In the genomic region with DNA sequence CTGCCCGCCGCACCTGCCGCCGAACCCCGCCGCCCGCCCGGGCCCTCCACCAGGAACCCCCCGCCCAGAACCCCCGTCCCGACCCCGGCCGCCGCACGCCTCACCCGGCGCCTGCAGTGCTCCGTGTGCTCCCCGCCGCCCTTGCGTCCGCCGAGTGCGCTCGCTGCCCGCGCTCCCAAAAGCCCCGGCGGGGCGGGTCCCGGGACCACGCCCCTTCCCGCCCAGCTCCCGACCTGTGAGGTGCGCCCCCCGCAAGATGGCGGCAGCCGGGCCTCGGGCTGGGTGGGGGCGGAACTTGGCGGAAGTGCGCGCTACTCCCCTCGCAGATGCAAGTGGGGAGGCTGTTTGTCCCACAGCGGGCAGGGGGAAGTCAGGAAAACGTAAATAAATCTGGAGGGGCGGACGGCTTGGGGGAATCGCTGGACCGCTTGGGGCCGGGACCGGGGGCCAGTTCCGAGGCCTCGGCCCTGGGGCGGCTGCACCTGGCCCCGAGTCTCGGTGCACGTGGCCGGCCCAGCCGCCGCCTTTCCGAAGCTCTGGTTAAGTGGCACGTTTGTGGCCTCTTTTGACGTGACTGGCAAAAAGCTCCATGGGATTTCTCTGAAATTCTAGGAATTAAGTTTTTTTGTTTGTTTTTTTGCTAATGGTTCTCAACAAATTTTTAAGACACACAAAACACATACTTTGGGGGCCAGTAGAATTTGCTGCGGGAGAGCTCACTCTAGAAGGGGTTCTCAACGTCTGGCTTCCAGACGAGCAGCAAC, we compare ENCODE assay signal across 8 cellular contexts. TPM values are rescaled to one million over a fixed set of nuclear protein-coding genes. Genes with fewer than 3 reads are reported as not detected.
DNase-seq lines count a peak whose midpoint lies in the region; ATAC-seq and TF ChIP-seq lines count a peak whose summit lies in the region.

Gene EZR (minus strand): TSS at position 156 of the 764 bp plus-strand sequence. CDS start 1,275 bp downstream, outside the sequence.

- H3K27ac ChIP-seq in IMR-90 (ENCODE audit: insufficient read depth, low read length): peak within 1 kb of the TSS; percentile 67
- H3K27ac ChIP-seq in neutrophil: peak within 1 kb of the TSS; percentile 82
- no peak within 1 kb of the TSS for H3K27ac ChIP-seq in temporal lobe (ENCODE audit: low read depth, low read length)

- peak within 1 kb of the TSS; percentile 61 for H2BK5ac ChIP-seq in IMR-90 (ENCODE audit: low read depth, low read length, poor library complexity, severe bottlenecking)

- H3K27me3 ChIP-seq in IMR-90 (ENCODE audit: control insufficient read depth, insufficient read depth, low read length): no peaks in the 10 kb centered on the region
- H3K27me3 ChIP-seq in neutrophil: peaks cover 8% of the 10 kb centered on the region

- H3K9me1 ChIP-seq in IMR-90 (ENCODE audit: insufficient read depth, low read length): peaks cover 2% of the 10 kb centered on the region; the same call in 1 of the 2 replicates

- ATAC-seq in GM21447 (IDR thresholded peaks at IDR 0.05; ENCODE audit: unreplicated experiment): peak; percentile 30
- peak; percentile 74 for ATAC-seq in IMR-90 (ENCODE audit: low read depth)

- H3K9me3 ChIP-seq in IMR-90 (ENCODE audit: control insufficient read depth, insufficient read depth, low read length): no peaks in the 10 kb centered on the region
- H3K9me3 ChIP-seq in neutrophil: no peaks in the 10 kb centered on the region

- 3% methylated on average over 13 of the region's 67 CpGs; no CpG with 5 or more reads in 1 of the 2 experiments for WGBS in IMR-90 (ENCODE audit: extremely low coverage in 2 of 2, insufficient read length in 1 of 2), 2 experiments

- no peak within 1 kb of the TSS for H2BK20ac ChIP-seq in IMR-90 (ENCODE audit: low read depth, low read length)

- H4K91ac ChIP-seq in IMR-90 (ENCODE audit: insufficient read depth, low read depth, low read length): peak within 1 kb of the TSS; percentile 83

- POLR2A ChIA-PET in IMR-90 (lab: Charles Lee; ENCODE audit: unreplicated experiment): interaction anchor here (0.6 kb wide), 1 partner anchor 22 kb away, joined by 7 read pairs; no protein-coding TSS in a partner anchor

- peak; percentile 30 for DNase-seq in DMS114 treated with DMSO at 0.1 percent for 48 hours (lab: John Stamatoyannopoulos, UW; ENCODE audit: unreplicated experiment)
- peak; percentile 57 for DNase-seq in IMR-90
- peak; percentile 57 to 62 for DNase-seq in SHP77 (lab: John Stamatoyannopoulos, UW)
- peak; percentile 94 for DNase-seq in activated effector memory CD4-positive, alpha-beta T cell treated with anti-CD3 and anti-CD28 coated beads, Interleukin-2, amount 50 U/mL, for 16 hours
- peak; percentile 27 for DNase-seq in foreskin melanocyte

- H4K5ac ChIP-seq in IMR-90 (ENCODE audit: low read depth, low read length): peak within 1 kb of the TSS; percentile 97

- TF ChIP-seq POLR2A in IMR-90 (IDR thresholded peaks at IDR 0.05; ENCODE audit: low read depth, low read length): peak; percentile 85

- peaks cover 12 to 32% of the 10 kb centered on the region in 2 experiments; a peak in 3 of 4 replicates for H3K79me1 ChIP-seq in IMR-90 (ENCODE audit: low read depth in 1 of 2, low read length in 2 of 2)

- peak; percentile 7; the same call in 1 of the 2 replicates for TF ChIP-seq CTCF in IMR-90 (conservative IDR thresholded peaks at IDR 0.05; ENCODE audit: low read depth, low read length)
- no peak for TF ChIP-seq CTCF in neutrophil (IDR thresholded peaks at IDR 0.05)

- in situ Hi-C loops in IMR-90 (cut with MboI; ENCODE audit: low sequenced_read_pairs): no loop called here

- CTCF ChIA-PET in IMR-90 (lab: Yijun Ruan, JAX): interaction anchor here (0.8 kb wide), 1 partner anchor 19 kb away, joined by 3 read pairs; no protein-coding TSS in a partner anchor

- peaks cover 7% of the 10 kb centered on the region; the same call in 1 of the 2 replicates for H4K20me1 ChIP-seq in IMR-90 (ENCODE audit: insufficient read depth, low read length)

- H3K4me3 ChIP-seq in IMR-90 (ENCODE audit: insufficient read depth, low read depth, low read length) (peak within 1 kb of the TSS; percentile 70), neutrophil (ENCODE audit: low read depth in 1 of 2, low read length in 1 of 2) (peak within 1 kb of the TSS; percentile 79 to 88)

- peak within 1 kb of the TSS; percentile 99 for H2AFZ ChIP-seq in IMR-90 (replicated peaks; ENCODE audit: low read length, poor library complexity)

- no TSS peak for BruUV-seq in IMR-90 (replicated peaks; lab: Mats Ljungman, UMichigan)

- H2BK15ac ChIP-seq in IMR-90 (ENCODE audit: low read depth, low read length): peak within 1 kb of the TSS; percentile 48; the same call in 1 of the 3 replicates

- intact Hi-C loops in IMR-90 (cut with micrococcal nuclease): loop anchor here (1.0 kb wide), 1 partner anchor 153 kb away; no protein-coding TSS in a partner anchor

- TF ChIP-seq RAD21 in IMR-90 (IDR thresholded peaks at IDR 0.05; ENCODE audit: low read length): no peak; the same call in 1 of the 2 replicates

- peaks cover 6% of the 10 kb centered on the region for H3K4me1 ChIP-seq in IMR-90 (ENCODE audit: control insufficient read depth, insufficient read depth, low read length)
- H3K4me1 ChIP-seq in neutrophil (ENCODE audit: control insufficient read depth in 1 of 2, insufficient read depth in 1 of 2, low read depth in 1 of 2, low read length in 1 of 2): peaks cover 16 to 18% of the 10 kb centered on the region in 2 experiments

- peak within 1 kb of the TSS; percentile 68; the same call in 1 of the 2 replicates for H2BK120ac ChIP-seq in IMR-90 (ENCODE audit: low read depth, low read length)

- peak within 1 kb of the TSS; percentile 10; the same call in 1 of the 2 replicates for H3K9ac ChIP-seq in IMR-90 (ENCODE audit: low read depth, low read length)

- peak within 1 kb of the TSS; percentile 83 for H3K4ac ChIP-seq in IMR-90 (ENCODE audit: low read depth, low read length)

- peak within 1 kb of the TSS; percentile 98 to 99 for H4K8ac ChIP-seq in IMR-90 (ENCODE audit: low read depth in 2 of 2, low read length in 2 of 2)

- no peak within 1 kb of the TSS; the same call in 1 of the 2 replicates for H2AK5ac ChIP-seq in IMR-90 (ENCODE audit: low read depth, low read length)

- H3K23ac ChIP-seq in IMR-90 (ENCODE audit: low read depth, low read length): no peak within 1 kb of the TSS; the same call in 1 of the 2 replicates

- H3K56ac ChIP-seq in IMR-90 (ENCODE audit: extremely low read depth, insufficient read depth, low read length): peak within 1 kb of the TSS; percentile 26; the same call in 1 of the 2 replicates

- peak within 1 kb of the TSS; percentile 84 for H3K4me2 ChIP-seq in IMR-90 (ENCODE audit: low read depth, low read length)

- dilution Hi-C loops in IMR-90 (cut with HindIII; ENCODE audit: low sequenced_read_pairs, unreplicated experiment): no loop called here

- no peak within 1 kb of the TSS; the same call in 1 of the 2 replicates for H3K18ac ChIP-seq in IMR-90 (ENCODE audit: low read depth, low read length)

- H2AK9ac ChIP-seq in IMR-90 (replicated peaks; ENCODE audit: low read depth, low read length, poor library complexity): peak within 1 kb of the TSS; percentile 60

- H3K36me3 ChIP-seq in IMR-90 (ENCODE audit: control insufficient read depth, insufficient read depth, low read length) (no peaks in the 10 kb centered on the region), neutrophil (no peaks in the 10 kb centered on the region)

- no peak within 1 kb of the TSS for H3K14ac ChIP-seq in IMR-90 (replicated peaks; ENCODE audit: low read depth, low read length)

TF ChIP-seq in IMR-90, 13 proteins besides CTCF, POLR2A, EP300 and RAD21:
- peak; percentile 75; the same call in 1 of the 2 replicates for TF ChIP-seq MAZ (IDR thresholded peaks at IDR 0.05; ENCODE audit: borderline replicate concordance, low read depth, low read length)
- TF ChIP-seq CEBPB (IDR thresholded peaks at IDR 0.05; ENCODE audit: low read depth, low read length): no peak
- peak; percentile 11; the same call in 1 of the 2 replicates for TF ChIP-seq MXI1 (IDR thresholded peaks at IDR 0.05; ENCODE audit: borderline replicate concordance, low read depth, low read length)
TF ChIP-seq in IMR-90: peak in this region for 2.

RNA-seq across cellular contexts. Expression of gene EZR, which starts in this region (rescaled TPM):
- 145 and 179 TPM in 2 replicates for total RNA-seq in IMR-90 (2012; rRNA removed)
- polyA plus RNA-seq in IMR-90 (2012; rRNA removed): 83.8 and 87.6 TPM in 2 replicates
- 48.4 and 65.5 TPM in 2 replicates for polyA plus RNA-seq in IMR-90 (2012; cell fraction: cytosol; rRNA removed)
- 47.4 and 74.1 TPM in 2 replicates for polyA plus RNA-seq in IMR-90 (2012; cell fraction: nucleus; rRNA removed; ENCODE audit: low replicate concordance)
- total RNA-seq in temporal lobe: 85.6 TPM

Comparison
In these comparisons a context has a peak if more than half of its experiments do, and no peak if none do; other contexts are left out.
1. DNase-seq: peak in every context shown above with its lines; median percentile 94 in activated effector memory CD4-positive, alpha-beta T cell treated with anti-CD3 and anti-CD28 coated beads, Interleukin-2, amount 50 U/mL, for 16 hours; 60 in SHP77; 57 in IMR-90; 30 in DMS114 treated with DMSO at 0.1 percent for 48 hours; 27 in foreskin melanocyte.